20 cellular contexts compared by ENCODE assay signal in genomic region chr10:8042864-8043568, GRCh38. TPM values are rescaled to one million over a fixed set of nuclear protein-coding genes. Genes with fewer than 3 reads are reported as not detected.
DNase-seq lines count a peak whose midpoint lies in the region; ATAC-seq, FAIRE-seq and TF ChIP-seq lines count a peak whose summit lies in the region.
"Had no signal": no experiment of that assay in that cellular context is flagged by ENCODE, and none has a peak within 500 bp of the region (broad histone marks: within the 10 kb centered on the region; RNA-seq: fewer than 3 reads in every experiment).

No MANE protein-coding gene starts in this region.

- TF ChIP-seq EP300 in HepG2 (IDR thresholded peaks at IDR 0.05; ENCODE audit: low read depth in 2 of 2, low read length in 2 of 2) (no peak), HepG2 (CRISPR knock-in tag; IDR thresholded peaks at IDR 0.05; ENCODE audit: borderline replicate concordance) (no peak)

- H3K36me3 Mint-ChIP-seq in naive thymus-derived CD4-positive, alpha-beta T cell: peaks cover 0 to 7% (median 4%) of the 10 kb centered on the region in 5 donors

- H3K27ac Mint-ChIP-seq in naive thymus-derived CD4-positive, alpha-beta T cell: peak overlapping the region in 5 of 9 donors; percentile 26 to 71 (median 61)

- in situ Hi-C loops in HepG2 (cut with HindIII; ENCODE audit: extremely low pct_ligation_motif_present, low pct_unique_long_range_greater_than_20kb): no loop called here

- TF ChIP-seq POLR2A in HepG2 (IDR thresholded peaks at IDR 0.05; ENCODE audit: insufficient read depth in 1 of 2, low read depth in 2 of 2, low read length in 2 of 2): no peak
- TF ChIP-seq POLR2A in right lobe of liver (IDR thresholded peaks at IDR 0.05): no peak

- TF ChIP-seq RAD21 in HepG2 (CRISPR knock-in tag; IDR thresholded peaks at IDR 0.05): no peak

- no peak overlapping the region for H3K4me3 ChIP-seq in HepG2 (replicated peaks in 1 of 3; ENCODE audit: insufficient read depth in 1 of 3, low read depth in 2 of 3, low read length in 3 of 3)
- H3K4me3 ChIP-seq in right lobe of liver: no peak overlapping the region
- H3K4me3 ChIP-seq in naive thymus-derived CD4-positive, alpha-beta T cell (ENCODE audit: low read length): no peak overlapping the region
- H3K4me3 ChIP-seq: colonic mucosa, psoas muscle, vagina had no signal

- no peak overlapping the region for H3K4me2 ChIP-seq in HepG2 (ENCODE audit: low read depth, low read length)

- POLR2A ChIA-PET in HepG2 (lab: Yijun Ruan, JAX): no interaction called here
- POLR2A ChIA-PET in naive thymus-derived CD4-positive, alpha-beta T cell (lab: Charles Lee): no interaction called here

- H2AFZ ChIP-seq in HepG2 (ENCODE audit: low read length): no peak overlapping the region

- no TSS peak for BruUV-seq in HepG2 (replicated peaks; lab: Mats Ljungman, UMichigan)

- 30% methylated on average over 29 of the region's 34 CpGs for WGBS in HepG2 (ENCODE audit: low lambda C conversion rate)
- 4% methylated on average over 18 of the region's 34 CpGs for WGBS in right lobe of liver (ENCODE audit: insufficient coverage, low coverage, low lambda C conversion rate, missing lambda C conversion rate)

- no peaks in the 10 kb centered on the region for H3K79me2 ChIP-seq in HepG2 (ENCODE audit: insufficient read depth, low read length)

- DNase-seq in HepG2 (ENCODE audit: low spot score) (no peak), right lobe of liver (no peak), ecto neural progenitor cell (ENCODE audit: low spot score) (peak; percentile 53), NCI-H510A (lab: John Stamatoyannopoulos, UW) (no peak)
- peak in 2 of 9 donors; percentile 5 to 22 for DNase-seq in naive thymus-derived CD4-positive, alpha-beta T cell
- DNase-seq: anterior cingulate cortex; colonic mucosa; hypothalamus; mesenchymal stem cell; NCI-H1436 treated with DMSO at 0.1 percent for 48 hours; NCI-H524 treated with DMSO at 0.1 percent for 48 hours; stimulated activated CD4-positive, alpha-beta T cell treated with anti-CD3 and anti-CD28 coated beads, Interleukin-2, amount 100 ng/mL, for 24 hours; T-helper 9 cell had no signal

- TF ChIP-seq CTCF in HepG2 (CRISPR knock-in tag; IDR thresholded peaks at IDR 0.05) (no peak), right lobe of liver (IDR thresholded peaks at IDR 0.05) (no peak)

- peaks cover 96 to 99% (median 98%) of the 10 kb centered on the region in 5 donors for H3K27me3 Mint-ChIP-seq in naive thymus-derived CD4-positive, alpha-beta T cell

- H3K9ac ChIP-seq in HepG2 (ENCODE audit: insufficient read depth, low read depth, low read length): no peak overlapping the region
- H3K9ac ChIP-seq: BLaER1 treated with 17β-estradiol and CSF1 and Interleukin-3, amounts not matched to agents 10 nM and 100 nM had no signal

- peak overlapping the region in 6 of 10 donors; percentile 14 to 70 (median 61) for H3K4me3 Mint-ChIP-seq in naive thymus-derived CD4-positive, alpha-beta T cell

- H3K4me1 ChIP-seq in HepG2 (ENCODE audit: insufficient read depth, low read length) (peaks cover 17% of the 10 kb centered on the region), right lobe of liver (peaks cover 0 to 13% (median 3%) of the 10 kb centered on the region in 4 donors)
- H3K4me1 ChIP-seq in naive thymus-derived CD4-positive, alpha-beta T cell (ENCODE audit: control insufficient read depth in 2 of 2, insufficient read depth in 2 of 2, low read length in 2 of 2): peaks cover 35 to 40% of the 10 kb centered on the region in 2 donors
- H3K4me1 ChIP-seq: colonic mucosa had no signal

- H3K36me3 ChIP-seq in HepG2 (replicated peaks in 1 of 2; ENCODE audit: control insufficient read depth in 1 of 2, insufficient read depth in 2 of 2, low read length in 2 of 2) (no peaks in the 10 kb centered on the region), right lobe of liver (no peaks in the 10 kb centered on the region)
- H3K36me3 ChIP-seq in naive thymus-derived CD4-positive, alpha-beta T cell (ENCODE audit: control insufficient read depth in 2 of 3, insufficient read depth in 3 of 3, low read length in 3 of 3): no peaks in the 10 kb centered on the region
- H3K36me3 ChIP-seq: BLaER1 treated with 17β-estradiol and CSF1 and Interleukin-3, amounts not matched to agents 10 nM and 100 nM; colonic mucosa; vagina had no signal

- ATAC-seq in HepG2 (no peak), right lobe of liver (no peak), GM21786 (IDR thresholded peaks at IDR 0.05; ENCODE audit: unreplicated experiment) (no peak), HG02623 (IDR thresholded peaks at IDR 0.05; ENCODE audit: unreplicated experiment) (no peak), HG02678 (IDR thresholded peaks at IDR 0.05; ENCODE audit: unreplicated experiment) (no peak)
- no peak for ATAC-seq in naive thymus-derived CD4-positive, alpha-beta T cell
- ATAC-seq: psoas muscle had no signal

- intact Hi-C loops in HepG2 (cut with micrococcal nuclease; ENCODE audit: unreplicated experiment): no loop called here
- intact Hi-C loops in right lobe of liver (cut with DNase I): no loop called here
- intact Hi-C loops in naive thymus-derived CD4-positive, alpha-beta T cell (cut with micrococcal nuclease): loop anchor here in 1 of 2 donors (10.0 kb wide), 1 partner anchor 168 kb away; no protein-coding TSS in a partner anchor

- H3K4me1 Mint-ChIP-seq in naive thymus-derived CD4-positive, alpha-beta T cell: peaks cover 37 to 77% (median 67%) of the 10 kb centered on the region in 7 donors

- H3K9me3 Mint-ChIP-seq in naive thymus-derived CD4-positive, alpha-beta T cell: peaks cover 2 to 35% (median 7%) of the 10 kb centered on the region in 11 donors

- H3K27me3 ChIP-seq in HepG2 (ENCODE audit: control insufficient read depth in 1 of 2, insufficient read depth in 2 of 2, low read length in 2 of 2) (peaks cover 30 to 95% of the 10 kb centered on the region in 2 experiments), right lobe of liver (peaks cover 19 to 67% of the 10 kb centered on the region in 2 donors)
- H3K27me3 ChIP-seq in naive thymus-derived CD4-positive, alpha-beta T cell (ENCODE audit: control insufficient read depth in 2 of 2, insufficient read depth in 2 of 2, low read length in 2 of 2): peaks cover 63 to 88% of the 10 kb centered on the region in 2 donors

- H4K20me1 ChIP-seq in HepG2 (ENCODE audit: insufficient read depth, low read length): peaks cover 15% of the 10 kb centered on the region; the same call in 1 of the 2 replicates

- H3K9me3 ChIP-seq in HepG2 (ENCODE audit: low read length) (no peaks in the 10 kb centered on the region), right lobe of liver (no peaks in the 10 kb centered on the region)
- H3K9me3 ChIP-seq in naive thymus-derived CD4-positive, alpha-beta T cell (ENCODE audit: control insufficient read depth in 2 of 3, low read length in 3 of 3): no peaks in the 10 kb centered on the region
- H3K9me3 ChIP-seq: colonic mucosa, psoas muscle, vagina had no signal

- CTCF ChIA-PET in HepG2 (lab: Yijun Ruan, JAX; ENCODE audit: low intra/inter-chr PET ratio, low total read pairs): no interaction called here
- CTCF ChIA-PET in naive thymus-derived CD4-positive, alpha-beta T cell (lab: Charles Lee): interaction anchor here (0.7 to 1.6 kb wide), 3 partner anchors 10 to 360 kb away, joined by 3 to 4 read pairs (median 3); no protein-coding TSS in a partner anchor

- H3K27ac ChIP-seq in HepG2 (ENCODE audit: extremely low read length, insufficient read depth, low read length): no peak overlapping the region
- no peak overlapping the region for H3K27ac ChIP-seq in right lobe of liver
- no peak overlapping the region for H3K27ac ChIP-seq in naive thymus-derived CD4-positive, alpha-beta T cell (ENCODE audit: low read depth, low read length)
- H3K27ac ChIP-seq: BLaER1 treated with 17β-estradiol and CSF1 and Interleukin-3, amounts not matched to agents 10 nM and 100 nM; colonic mucosa; psoas muscle; vagina had no signal

- FAIRE-seq in HepG2 (lab: Jason Lieb, UNC): no peak
- FAIRE-seq: RCC 7860 had no signal

TF ChIP-seq in HepG2, 621 proteins besides CTCF, POLR2A, EP300 and RAD21 (continues in another document):
- TF ChIP-seq MTF2 (CRISPR knock-in tag; IDR thresholded peaks at IDR 0.05; ENCODE audit: borderline replicate concordance) (no peak), ZNF598 (CRISPR knock-in tag; IDR thresholded peaks at IDR 0.05; ENCODE audit: borderline replicate concordance) (no peak), NR2F1 (CRISPR knock-in tag; IDR thresholded peaks at IDR 0.05) (no peak), ZNF7 (CRISPR knock-in tag; IDR thresholded peaks at IDR 0.05) (peak; percentile 5; the same call in 1 of the 2 replicates), BHLHE40 (IDR thresholded peaks at IDR 0.05; ENCODE audit: low read length) (no peak)

RNA-seq across cellular contexts. Expression of gene GATA3, which starts 11.5 kb away (rescaled TPM):
- total RNA-seq in HepG2 (2016; rRNA removed; fragmentation: Illumina TruSeq; extraction: Trizol) (not detected in 2 replicates), right lobe of liver (1 to 10 TPM in 1 of 6 experiments, under 1 TPM in 4, not detected in 1; 0.26 to 1.0 (median 0.53) TPM)
- total RNA-seq in HepG2 (2016; cell fraction: cytosol; rRNA removed; fragmentation: Illumina TruSeq; extraction: Trizol; ENCODE audit: low read depth): not detected in 2 replicates
- not detected in 2 replicates for total RNA-seq in HepG2 (2016; cell fraction: insoluble cytoplasmic fraction; rRNA removed; fragmentation: Illumina TruSeq; extraction: Trizol)
- total RNA-seq in HepG2 (2016; cell fraction: membrane; rRNA removed; fragmentation: Illumina TruSeq; extraction: Trizol): not detected in 2 replicates
- total RNA-seq in HepG2 (2016; cell fraction: nucleus; rRNA removed; fragmentation: Illumina TruSeq; extraction: Trizol): not detected in 2 replicates
- polyA plus RNA-seq in HepG2 (2011; rRNA removed): not detected in 2 replicates
- not detected in 2 replicates for polyA plus RNA-seq in HepG2 (2011; cell fraction: cytosol; rRNA removed)
- polyA plus RNA-seq in HepG2 (2011; cell fraction: nucleus; rRNA removed): not detected in 2 replicates
- polyA plus RNA-seq in HepG2 (2012): not detected in 2 replicates
- not detected in 2 replicates for polyA plus RNA-seq in HepG2 (2016; cell fraction: cytosol; fragmentation: Illumina TruSeq; extraction: Trizol; ENCODE audit: low read depth)
- polyA plus RNA-seq in HepG2 (2016; cell fraction: insoluble cytoplasmic fraction; fragmentation: Illumina TruSeq; extraction: Trizol; ENCODE audit: low read depth): not detected in 2 replicates
- not detected in 2 replicates for polyA plus RNA-seq in HepG2 (2016; cell fraction: membrane; fragmentation: Illumina TruSeq; extraction: Trizol; ENCODE audit: low read depth)
- not detected in 2 replicates for polyA plus RNA-seq in HepG2 (2016; cell fraction: nucleus; fragmentation: Illumina TruSeq; extraction: Trizol; ENCODE audit: insufficient read depth, low read depth)
- not detected in 2 replicates for polyA minus RNA-seq in HepG2 (2011; rRNA and poly(A)+ RNA removed; ENCODE audit: low replicate concordance)
- polyA minus RNA-seq in HepG2 (2011; cell fraction: cytosol; rRNA and poly(A)+ RNA removed): not detected in 2 replicates
- not detected in 2 replicates for polyA minus RNA-seq in HepG2 (2011; cell fraction: nucleus; rRNA and poly(A)+ RNA removed)
- total RNA-seq in naive thymus-derived CD4-positive, alpha-beta T cell: 10 to 100 TPM; 31.2 to 60.1 (median 38.6) TPM
- polyA plus RNA-seq in naive thymus-derived CD4-positive, alpha-beta T cell: 10 to 100 TPM; 24.0 to 30.9 TPM

Comparison
In these comparisons a context has a peak if more than half of its experiments do, and no peak if none do; other contexts are left out.
1. RNA of gene GATA3, which starts 11.5 kb away (total RNA-seq): 31.2 to 60.1 TPM in naive thymus-derived CD4-positive, alpha-beta T cell; 0.26 to 1.0 TPM in right lobe of liver and not detected in HepG2; every median in the first group is over 10 times any median in the second.